Comparison of ENCODE assay signal across 8 cellular contexts in the genomic region with DNA sequence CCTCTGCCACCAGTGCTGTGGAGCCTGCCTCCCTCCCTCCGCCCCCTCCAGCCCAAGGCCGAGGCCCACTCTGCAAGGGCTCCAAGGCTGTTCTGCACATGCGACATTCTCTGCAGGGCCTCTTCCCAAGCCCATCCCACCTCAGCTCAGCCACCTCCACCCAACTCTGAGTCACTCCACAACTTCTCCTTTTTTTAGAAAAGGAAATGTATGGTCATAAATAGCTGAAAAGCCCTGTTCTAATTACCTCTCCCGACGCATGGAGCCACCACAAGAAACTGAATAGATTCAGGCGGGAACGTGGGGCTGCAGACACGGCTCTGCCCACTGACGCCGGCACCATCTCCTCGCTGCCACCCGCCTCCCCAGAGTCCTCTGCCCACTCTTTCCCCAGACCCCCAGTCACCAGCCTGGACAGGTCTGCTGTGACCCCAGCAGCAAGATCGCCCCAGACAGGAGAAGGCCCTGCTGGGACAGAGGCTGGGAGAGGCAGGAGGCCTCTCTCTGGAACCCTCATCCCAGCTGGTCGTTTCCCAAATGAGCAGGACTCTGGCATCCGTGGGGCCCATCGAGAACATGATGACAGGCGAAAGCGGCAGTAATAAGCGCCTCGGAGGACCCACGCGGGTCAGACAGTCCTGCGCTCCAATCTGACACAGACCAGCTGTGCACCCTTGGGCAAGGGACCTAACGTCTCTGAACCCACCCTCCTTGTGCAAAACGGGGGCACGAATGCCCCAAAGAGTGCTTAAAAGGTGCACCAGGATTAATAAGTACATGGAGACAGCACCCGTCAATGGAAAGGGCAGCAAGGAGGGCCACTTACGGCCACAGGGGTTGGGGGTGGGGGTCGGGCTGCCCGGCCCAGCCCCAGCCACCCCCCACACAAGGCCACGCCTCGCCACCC.
DNase-seq lines count a peak whose midpoint lies in the region; ATAC-seq and TF ChIP-seq lines count a peak whose summit lies in the region.

No MANE protein-coding gene starts in this region.

- DNase-seq in AML-193 (lab: John Stamatoyannopoulos, UW) (peak; percentile 88 to 90), HUDEP-2 (lab: John Stamatoyannopoulos, UW; ENCODE audit: unreplicated experiment in 76 of 76) (peak in 70 of 76 experiments; percentile 4 to 94 (median 56)), brain microvascular endothelial cell (peak; percentile 54), lung (ENCODE audit: low spot score) (no peak), uterus (peak in 1 of 2 donors; percentile 57), NCI-H2107 treated with DMSO at 0.1 percent for 48 hours (lab: John Stamatoyannopoulos, UW; ENCODE audit: unreplicated experiment) (no peak), ecto neural progenitor cell (ENCODE audit: low spot score) (no peak)
- DNase-seq in activated CD4-positive, alpha-beta T cell treated with anti-CD3 and anti-CD28 coated beads for 1 hour: no peak

- H3K27me3 ChIP-seq in brain microvascular endothelial cell (replicated peaks) (no peaks in the 10 kb centered on the region), lung (ENCODE audit: control insufficient read depth, insufficient read depth) (no peaks in the 10 kb centered on the region), uterus (no peaks in the 10 kb centered on the region)

- H3K36me3 ChIP-seq in brain microvascular endothelial cell (replicated peaks) (no peaks in the 10 kb centered on the region), lung (ENCODE audit: control insufficient read depth in 2 of 2, insufficient read depth in 2 of 2, low read length in 2 of 2) (no peaks in the 10 kb centered on the region), uterus (no peaks in the 10 kb centered on the region)

- in situ Hi-C loops in brain microvascular endothelial cell (cut with HindIII; ENCODE audit: low pct_ligation_motif_present, low sequenced_read_pairs): no loop called here

- TF ChIP-seq CTCF in brain microvascular endothelial cell (IDR thresholded peaks at IDR 0.05; ENCODE audit: low read depth, low read length, missing control alignments) (no peak), lung (IDR thresholded peaks at IDR 0.05; ENCODE audit: control extremely low read depth, extremely low read depth) (no peak), uterus (IDR thresholded peaks at IDR 0.05) (no peak)

- peak overlapping the region; percentile 70 for H3K27ac ChIP-seq in brain microvascular endothelial cell
- peak overlapping the region; percentile 62 to 72 for H3K27ac ChIP-seq in lung (ENCODE audit: low read depth in 1 of 2, low read length in 1 of 2)
- H3K27ac ChIP-seq in uterus: peak overlapping the region; percentile 63 to 64

- ATAC-seq in lung (ENCODE audit: insufficient read depth, low FRiP score): peak; percentile 67

- H3K4me3 ChIP-seq in brain microvascular endothelial cell (ENCODE audit: low read depth, low read length): no peak overlapping the region
- H3K4me3 ChIP-seq in lung: no peak overlapping the region
- H3K4me3 ChIP-seq in uterus: no peak overlapping the region

- intact Hi-C loops in uterus (cut with DNase I; ENCODE audit: low total_unique reads): no loop called here

- no peak for TF ChIP-seq POLR2A in uterus (IDR thresholded peaks at IDR 0.05)

- WGBS in lung, 2 donors: 48 to 72% methylated on average over 31 to 32 of the region's 32 CpGs

- H3K4me1 ChIP-seq in lung (ENCODE audit: control insufficient read depth in 2 of 2, insufficient read depth in 2 of 2, low read length in 2 of 2) (peaks cover 0 to 10% of the 10 kb centered on the region in 2 donors), uterus (no peaks in the 10 kb centered on the region)

- H3K9me3 ChIP-seq in lung (ENCODE audit: control insufficient read depth in 2 of 2, insufficient read depth in 1 of 2, low read length in 1 of 2) (no peaks in the 10 kb centered on the region), uterus (no peaks in the 10 kb centered on the region)

Comparison
In these comparisons a context has a peak if more than half of its experiments do, and no peak if none do; other contexts are left out.
1. DNase-seq: peak in AML-193 (2 of 2), HUDEP-2 (70 of 76) and brain microvascular endothelial cell (single experiment); none in lung (single experiment), NCI-H2107 treated with DMSO at 0.1 percent for 48 hours (single experiment), activated CD4-positive, alpha-beta T cell treated with anti-CD3 and anti-CD28 coated beads for 1 hour (single experiment) and ecto neural progenitor cell (single experiment).
2. Peak in every context shown above with its lines, with median percentiles within 50 percentile points of each other: H3K27ac ChIP-seq.